24 cellular contexts compared by ENCODE assay signal in genomic region chr6:158611039-158611438, GRCh38. TPM values are rescaled to one million over a fixed set of nuclear protein-coding genes. Genes with fewer than 3 reads are reported as not detected.
A peak's percentile ranks its signal among the peaks of the same experiment; 100 is the strongest.
DNase-seq lines count a peak whose midpoint lies in the region; ATAC-seq and TF ChIP-seq lines count a peak whose summit lies in the region.
"Had no signal": no experiment of that assay in that cellular context is flagged by ENCODE, and none has a peak within 500 bp of the region (broad histone marks: within the 10 kb centered on the region; RNA-seq: fewer than 3 reads in every experiment).

No MANE protein-coding gene starts in this region.

- intact Hi-C loops in left ventricle myocardium inferior (cut with micrococcal nuclease) (no loop called here), cardiac septum (cut with DNase I) (no loop called here), colonic mucosa (cut with DNase I) (no loop called here), tibial artery (cut with DNase I; ENCODE audit: low total_unique reads) (no loop called here)

- H3K9me3 ChIP-seq in left ventricle myocardium inferior (replicated peaks) (peaks cover 15% of the 10 kb centered on the region), colonic mucosa (no peaks in the 10 kb centered on the region), tibial artery (no peaks in the 10 kb centered on the region)
- H3K9me3 ChIP-seq: SJCRH30 had no signal

- H3K9me3 Mint-ChIP-seq in memory B cell = no peaks in the 10 kb centered on the region

- H3K36me3 ChIP-seq in left ventricle myocardium inferior (peaks cover 37% of the 10 kb centered on the region), colonic mucosa (peaks cover 12% of the 10 kb centered on the region), tibial artery (peaks cover 0 to 54% (median 29%) of the 10 kb centered on the region in 3 donors)

- H3K27me3 ChIP-seq in left ventricle myocardium inferior (ENCODE audit: low read depth) = no peaks in the 10 kb centered on the region
- H3K27me3 ChIP-seq in colonic mucosa = no peaks in the 10 kb centered on the region
- H3K27me3 ChIP-seq in tibial artery = no peaks in the 10 kb centered on the region
- H3K27me3 ChIP-seq: SJCRH30 had no signal

- no peak overlapping the region for H3K4me3 Mint-ChIP-seq in memory B cell

- peak overlapping the region; percentile 8 for H3K27ac Mint-ChIP-seq in memory B cell

- H3K27me3 Mint-ChIP-seq in memory B cell = no peaks in the 10 kb centered on the region

- H3K36me3 Mint-ChIP-seq in memory B cell = peaks cover 24% of the 10 kb centered on the region

- no peak for ATAC-seq in memory B cell (ENCODE audit: low read depth)
- no peak for ATAC-seq in HG03108 (IDR thresholded peaks at IDR 0.05; ENCODE audit: unreplicated experiment)
- ATAC-seq: left lobe of liver had no signal

- peaks cover 38% of the 10 kb centered on the region for H3K4me1 ChIP-seq in left ventricle myocardium inferior
- no peaks in the 10 kb centered on the region for H3K4me1 ChIP-seq in colonic mucosa
- peaks cover 0 to 45% (median 13%) of the 10 kb centered on the region in 4 donors for H3K4me1 ChIP-seq in tibial artery

- no peaks in the 10 kb centered on the region for H3K4me1 Mint-ChIP-seq in memory B cell

- H3K4me3 ChIP-seq in left ventricle myocardium inferior (no peak overlapping the region), colonic mucosa (no peak overlapping the region), tibial artery (peak overlapping the region; percentile 6 to 11)
- H3K4me3 ChIP-seq: SJCRH30 had no signal

- H3K27ac ChIP-seq in left ventricle myocardium inferior (replicated peaks) (peak overlapping the region; percentile 49), colonic mucosa (no peak overlapping the region), tibial artery (peak overlapping the region; percentile 79 to 85)
- H3K27ac ChIP-seq: SJCRH30 had no signal

- DNase-seq in left ventricle myocardium inferior = no peak
- DNase-seq in cardiac septum (ENCODE audit: low spot score) = no peak
- DNase-seq in colonic mucosa = peak; percentile 12
- DNase-seq in memory B cell (ENCODE audit: low spot score in 2 of 2) = no peak
- DNase-seq in tibial artery = no peak
- no peak for DNase-seq in NOMO-1 (lab: John Stamatoyannopoulos, UW; ENCODE audit: unreplicated experiment in 2 of 2)
- DNase-seq in middle frontal gyrus (ENCODE audit: extremely low spot score, low spot score) = no peak
- DNase-seq: activated CD4-positive, alpha-beta T cell treated with anti-CD3 and anti-CD28 coated beads, Interleukin-2, amount 50 U/mL, for 1 hour; activated naive CD4-positive, alpha-beta T cell treated with Interleukin-2 at 50 U/mL for 16 hours; aorta; C1 segment of cervical spinal cord; cerebellar nuclear complex; GDM1; GOT3; Karpas-422; NCI-H1048; NCI-H1930; occipital lobe; retina; SJCRH30; stimulated activated CD8-positive, alpha-beta memory T cell treated with anti-CD3 and anti-CD28 coated beads, Interleukin-4, amount 100 ng/mL, for 48 hours; substantia nigra had no signal

- no peak overlapping the region for H3K9ac ChIP-seq in colonic mucosa (ENCODE audit: low read depth in 2 of 2, low read length in 2 of 2)

- TF ChIP-seq CTCF in left ventricle myocardium inferior (IDR thresholded peaks at IDR 0.05; ENCODE audit: borderline replicate concordance) (no peak), colonic mucosa (IDR thresholded peaks at IDR 0.05) (no peak), tibial artery (IDR thresholded peaks at IDR 0.05) (no peak)

RNA-seq across cellular contexts. Expression of gene DYNLT1, which starts 33.5 kb away (rescaled TPM):
- 126 TPM for total RNA-seq in left ventricle myocardium inferior
- total RNA-seq in cardiac septum = 131 TPM
- 100 to 1,000 TPM; 140 to 166 TPM for total RNA-seq in colonic mucosa

RNA-seq across cellular contexts. Expression of gene SYTL3, which starts 38.8 kb away (rescaled TPM):
- total RNA-seq in left ventricle myocardium inferior (11.2 TPM), cardiac septum (5.7 TPM), colonic mucosa (1 to 10 TPM; 1.1 to 3.1 TPM)

RNA-seq across cellular contexts. Expression of gene TMEM181, which starts 51.1 kb away (rescaled TPM):
- total RNA-seq in left ventricle myocardium inferior (8.8 TPM), cardiac septum (10.6 TPM), colonic mucosa (10 to 100 TPM; 33.2 to 57.4 TPM)

Comparison
In these comparisons a context has a peak if more than half of its experiments do, and no peak if none do; other contexts are left out.
1. H3K4me3 ChIP-seq: peak in tibial artery (2 of 2); none in left ventricle myocardium inferior (single experiment) and colonic mucosa (single experiment).